11 cellular contexts compared by ENCODE assay signal in genomic region chr5:132469380-132470372, GRCh38. TPM values are rescaled to one million over a fixed set of nuclear protein-coding genes. Genes with fewer than 3 reads are reported as not detected.
A peak's percentile ranks its signal among the peaks of the same experiment; 100 is the strongest.
DNase-seq lines count a peak whose midpoint lies in the region; ATAC-seq and TF ChIP-seq lines count a peak whose summit lies in the region.
"Had no signal": no experiment of that assay in that cellular context is flagged by ENCODE, and none has a peak within 500 bp of the region (broad histone marks: within the 10 kb centered on the region; RNA-seq: fewer than 3 reads in every experiment).

No MANE protein-coding gene starts in this region.

- H3K9me3 Mint-ChIP-seq in CD8-positive, alpha-beta memory T cell = no peaks in the 10 kb centered on the region
- H3K9me3 Mint-ChIP-seq in neural progenitor cell = peaks cover 4% of the 10 kb centered on the region

- peak overlapping the region in 4 of 7 donors; percentile 17 to 69 (median 58) for H3K4me3 Mint-ChIP-seq in CD8-positive, alpha-beta memory T cell
- H3K4me3 Mint-ChIP-seq in neural progenitor cell = no peak overlapping the region

- no peak overlapping the region for H3K9ac ChIP-seq in neural progenitor cell

- no peaks in the 10 kb centered on the region for H3K27me3 ChIP-seq in CD8-positive, alpha-beta memory T cell (ENCODE audit: insufficient read depth, low read length, poor library complexity, severe bottlenecking)
- H3K27me3 ChIP-seq in neutrophil (no peaks in the 10 kb centered on the region), neural progenitor cell (no peaks in the 10 kb centered on the region)
- H3K27me3 ChIP-seq: right lobe of liver had no signal

- peaks cover 93% of the 10 kb centered on the region for H3K4me1 ChIP-seq in CD8-positive, alpha-beta memory T cell (ENCODE audit: insufficient read depth, low read length)
- H3K4me1 ChIP-seq in HEK293 (ENCODE audit: control insufficient read depth, insufficient read depth, low read length) (0 out of 2 replicates have a peak, but pooled peaks cover 3% of the 10 kb centered on the region), neutrophil (ENCODE audit: control insufficient read depth in 1 of 2, insufficient read depth in 1 of 2, low read depth in 1 of 2, low read length in 1 of 2) (peaks cover 76 to 92% of the 10 kb centered on the region in 2 experiments), neural progenitor cell (peaks cover 6% of the 10 kb centered on the region)

- no peaks in the 10 kb centered on the region for H3K79me2 ChIP-seq in neural progenitor cell (ENCODE audit: low read depth)

- peaks cover 0 to 24% (median 11%) of the 10 kb centered on the region in 3 donors for H3K36me3 Mint-ChIP-seq in CD8-positive, alpha-beta memory T cell
- H3K36me3 Mint-ChIP-seq in neural progenitor cell = no peaks in the 10 kb centered on the region

- H3F3A ChIP-seq in neural progenitor cell (ENCODE audit: low read depth) = peaks cover 2% of the 10 kb centered on the region

- H3K9me3 ChIP-seq in CD8-positive, alpha-beta memory T cell (ENCODE audit: low read length) = no peaks in the 10 kb centered on the region
- H3K9me3 ChIP-seq in HEK293 (ENCODE audit: control insufficient read depth, insufficient read depth, low read depth, low read length) (no peaks in the 10 kb centered on the region), neutrophil (no peaks in the 10 kb centered on the region), neural progenitor cell (ENCODE audit: low read depth) (no peaks in the 10 kb centered on the region)
- H3K9me3 ChIP-seq: right lobe of liver had no signal

- POLR2A ChIA-PET in CD8-positive, alpha-beta memory T cell (lab: Charles Lee) = interaction anchor here (0.7 to 16.3 kb wide), 7 partner anchors 11 to 59 kb away, joined by 3 to 182 read pairs (median 4); no protein-coding TSS in a partner anchor
- POLR2A ChIA-PET in HEK293 (lab: Yijun Ruan, JAX) = interaction anchor here (1.4 kb wide), 1 partner anchor 17 kb away, joined by 3 read pairs; no protein-coding TSS in a partner anchor

- peaks cover 91 to 100% (median 99%) of the 10 kb centered on the region in 3 donors for H3K4me1 Mint-ChIP-seq in CD8-positive, alpha-beta memory T cell
- peaks cover 23% of the 10 kb centered on the region for H3K4me1 Mint-ChIP-seq in neural progenitor cell

- H3K36me3 ChIP-seq in CD8-positive, alpha-beta memory T cell (ENCODE audit: insufficient read depth, low read length) = no peaks in the 10 kb centered on the region
- H3K36me3 ChIP-seq in HEK293 (ENCODE audit: control insufficient read depth in 2 of 2, insufficient read depth in 1 of 2, low read length in 2 of 2) (no peaks in the 10 kb centered on the region), neutrophil (peaks cover 15% of the 10 kb centered on the region), neural progenitor cell (no peaks in the 10 kb centered on the region)
- H3K36me3 ChIP-seq: right lobe of liver had no signal

- ATAC-seq in GM21447 (IDR thresholded peaks at IDR 0.05; ENCODE audit: unreplicated experiment) = no peak

- no peak overlapping the region for H3K4me3 ChIP-seq in CD8-positive, alpha-beta memory T cell (ENCODE audit: low read length)
- no peak overlapping the region for H3K4me3 ChIP-seq in HEK293 (ENCODE audit: low read depth, low read length)
- H3K4me3 ChIP-seq in neutrophil (ENCODE audit: low read depth in 1 of 2, low read length in 1 of 2) = peak overlapping the region; percentile 19 to 70
- no peak overlapping the region for H3K4me3 ChIP-seq in neural progenitor cell
- H3K4me3 ChIP-seq: right lobe of liver had no signal

- peaks cover 0 to 4% of the 10 kb centered on the region in 2 donors for H3K27me3 Mint-ChIP-seq in CD8-positive, alpha-beta memory T cell
- H3K27me3 Mint-ChIP-seq in neural progenitor cell (ENCODE audit: insufficient read depth, low read depth) = peaks cover 6% of the 10 kb centered on the region

- H2AFZ ChIP-seq in neural progenitor cell (replicated peaks) = no peak overlapping the region

- DNase-seq in CD8-positive, alpha-beta memory T cell = no peak
- DNase-seq in amniotic epithelial cell (ENCODE audit: low read depth) (peak; percentile 67), NCI-H187 treated with DMSO at 0.1 percent for 48 hours (lab: John Stamatoyannopoulos, UW) (no peak), neural progenitor cell (ENCODE audit: low spot score) (no peak), NOMO-1 treated with dmso at 0.1 percent for 144 hours (lab: John Stamatoyannopoulos, UW; ENCODE audit: unreplicated experiment) (no peak)
- DNase-seq: NCI-H187; right lobe of liver; stimulated activated naive CD4-positive, alpha-beta T cell had no signal

- TF ChIP-seq CTCF in HEK293 (tag by site-specific recombination; IDR thresholded peaks at IDR 0.05) (0 out of 2 replicates have a peak, but pooled peaks have one; percentile 17), neutrophil (IDR thresholded peaks at IDR 0.05) (no peak), neural progenitor cell (IDR thresholded peaks at IDR 0.05) (no peak)

- no peak overlapping the region for H3K4me2 ChIP-seq in neural progenitor cell

- H4K20me1 ChIP-seq in neural progenitor cell (ENCODE audit: low read depth) = no peaks in the 10 kb centered on the region

- CTCF ChIA-PET in CD8-positive, alpha-beta memory T cell (lab: Charles Lee) = interaction anchor here (1.1 to 13.7 kb wide), 7 partner anchors 10 to 59 kb away, joined by 3 to 222 read pairs (median 6); partner anchors contain the start of gene IRF1
- CTCF ChIA-PET in HEK293 (lab: Yijun Ruan, JAX) = interaction anchor here (0.7 to 1.4 kb wide), 3 partner anchors 11 to 101 kb away, joined by 3 to 4 read pairs (median 3); no protein-coding TSS in a partner anchor

- no peak overlapping the region for H3K27ac ChIP-seq in CD8-positive, alpha-beta memory T cell (ENCODE audit: low read depth, low read length)
- no peak overlapping the region for H3K27ac ChIP-seq in HEK293 (ENCODE audit: extremely low read depth, low read depth, low read length)
- H3K27ac ChIP-seq in neutrophil = peak overlapping the region; percentile 100
- H3K27ac ChIP-seq in neural progenitor cell = no peak overlapping the region

- peak overlapping the region; percentile 87 to 100 (median 98) for H3K27ac Mint-ChIP-seq in CD8-positive, alpha-beta memory T cell
- H3K27ac Mint-ChIP-seq in neural progenitor cell = no peak overlapping the region

TF ChIP-seq in HEK293, 187 proteins besides CTCF, POLR2A, EP300 and RAD21:
- TF ChIP-seq ZNF600 (tag by site-specific recombination; IDR thresholded peaks at IDR 0.05) (peak; percentile 17; the same call in 1 of the 2 replicates), ZFHX2 (tag by site-specific recombination; conservative IDR thresholded peaks at IDR 0.05) (no peak)

RNA-seq across cellular contexts. Expression of gene IRF1, which starts 20.9 kb away (rescaled TPM):
- total RNA-seq in CD8-positive, alpha-beta memory T cell = 100 to 1,000 TPM; 115 to 121 TPM
- polyA plus RNA-seq in CD8-positive, alpha-beta memory T cell = 204 TPM
- 3.7 and 7.1 TPM in 2 replicates for total RNA-seq in neural progenitor cell (ENCODE audit: low replicate concordance)

Comparison
In these comparisons a context has a peak if more than half of its experiments do, and no peak if none do; other contexts are left out.
1. H3K4me3 ChIP-seq: peak in neutrophil (2 of 2); none in CD8-positive, alpha-beta memory T cell (single experiment), HEK293 (single experiment) and neural progenitor cell (single experiment).
2. RNA of gene IRF1, which starts 20.9 kb away (total RNA-seq): 115 to 121 TPM in CD8-positive, alpha-beta memory T cell; 3.7 to 7.1 TPM in neural progenitor cell; every median in the first group is over 10 times any median in the second.